8 cellular contexts compared by ENCODE assay signal in the genomic region with DNA sequence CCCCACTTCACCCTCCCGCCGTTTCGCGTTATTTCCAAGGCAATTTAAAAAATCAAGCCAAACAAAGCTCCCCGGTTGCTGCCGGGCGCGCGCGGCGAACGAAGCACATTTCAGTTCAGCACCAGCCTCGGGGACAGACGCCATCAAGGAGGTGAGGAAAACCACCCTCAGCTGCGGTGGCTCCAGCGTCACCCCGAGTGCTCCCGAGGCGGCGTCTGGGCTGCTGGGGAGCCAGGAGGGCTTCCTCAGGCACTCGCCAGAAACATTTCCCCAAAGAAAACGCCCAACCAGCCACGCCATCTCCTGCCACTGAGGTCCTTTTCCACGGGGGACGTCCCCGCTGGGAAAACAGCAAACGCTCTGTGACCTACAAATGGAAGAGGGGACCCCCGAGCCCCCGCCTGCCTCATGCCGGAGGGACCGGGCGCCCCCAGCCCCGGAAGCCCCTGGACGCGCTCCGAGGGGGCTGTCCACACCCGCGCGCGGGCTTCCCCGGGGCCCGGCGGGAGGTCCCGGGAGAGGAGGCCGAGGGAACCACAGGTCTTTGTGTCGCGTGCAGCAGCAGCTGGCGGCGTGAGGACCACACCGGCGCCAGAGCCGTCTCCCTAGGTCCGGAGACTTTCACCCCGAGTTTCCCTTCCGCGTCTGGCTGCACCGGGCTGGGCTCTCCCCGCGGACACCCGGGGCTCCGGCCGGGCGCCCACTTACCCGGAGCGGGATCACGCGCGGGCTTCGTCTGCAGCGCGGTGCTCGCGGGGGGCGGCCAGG. TPM values are rescaled to one million over a fixed set of nuclear protein-coding genes. Genes with fewer than 3 reads are reported as not detected.
DNase-seq lines count a peak whose midpoint lies in the region; ATAC-seq and TF ChIP-seq lines count a peak whose summit lies in the region.

No MANE protein-coding gene starts in this region.

- H3K23ac ChIP-seq in neuronal stem cell (ENCODE audit: low read depth, low read length, poor library complexity), result no peak overlapping the region

- H3K79me1 ChIP-seq in neuronal stem cell (ENCODE audit: low read depth, low read length), result no peaks in the 10 kb centered on the region

- BruUV-seq in OCI-LY7 (replicated peaks; lab: Mats Ljungman, UMichigan), result no TSS peak

- no peak overlapping the region for H2BK15ac ChIP-seq in neuronal stem cell (ENCODE audit: low read length)

- H2AFZ ChIP-seq in OCI-LY1 (ENCODE audit: low read length) (no peak overlapping the region), neuronal stem cell (ENCODE audit: low read length) (peak overlapping the region; percentile 97), OCI-LY7 (ENCODE audit: low read length) (no peak overlapping the region)

- H3K36me3 ChIP-seq in ES-I3 (ENCODE audit: insufficient read depth, low read length) (no peaks in the 10 kb centered on the region; the same call in 1 of the 2 replicates), OCI-LY1 (ENCODE audit: insufficient read depth, low read length) (no peaks in the 10 kb centered on the region), neuronal stem cell (replicated peaks in 1 of 2; ENCODE audit: control insufficient read depth in 2 of 2, insufficient read depth in 2 of 2, low read length in 2 of 2) (peaks cover 0 to 7% of the 10 kb centered on the region in 2 donors), upper lobe of right lung (no peaks in the 10 kb centered on the region), OCI-LY7 (ENCODE audit: insufficient read depth, low read length) (no peaks in the 10 kb centered on the region)

- H3K4me1 ChIP-seq in ES-I3 (ENCODE audit: insufficient read depth, low read length), result peaks cover 16% of the 10 kb centered on the region; the same call in 1 of the 2 replicates
- no peaks in the 10 kb centered on the region for H3K4me1 ChIP-seq in OCI-LY1 (ENCODE audit: insufficient read depth, low read length, severe bottlenecking)
- H3K4me1 ChIP-seq in neuronal stem cell (ENCODE audit: control insufficient read depth in 2 of 2, insufficient read depth in 1 of 2, low read depth in 1 of 2, low read length in 2 of 2), result peaks cover 5 to 17% of the 10 kb centered on the region in 2 donors
- H3K4me1 ChIP-seq in upper lobe of right lung, result peaks cover 12% of the 10 kb centered on the region
- H3K4me1 ChIP-seq in OCI-LY7 (ENCODE audit: insufficient read depth, low read length, poor library complexity, severe bottlenecking), result no peaks in the 10 kb centered on the region

- no peaks in the 10 kb centered on the region for H3K27me3 ChIP-seq in OCI-LY1 (ENCODE audit: insufficient read depth, low read length)
- peaks cover 0 to 16% (median 16%) of the 10 kb centered on the region in 3 experiments for H3K27me3 ChIP-seq in neuronal stem cell (ENCODE audit: control insufficient read depth in 3 of 3, insufficient read depth in 3 of 3, low read depth in 1 of 3, low read length in 3 of 3)
- H3K27me3 ChIP-seq in upper lobe of right lung, result peaks cover 70% of the 10 kb centered on the region

- H4K20me1 ChIP-seq in OCI-LY1 (ENCODE audit: insufficient read depth, low read length), result no peaks in the 10 kb centered on the region
- no peaks in the 10 kb centered on the region for H4K20me1 ChIP-seq in OCI-LY7 (ENCODE audit: insufficient read depth, low read length)

- no peak overlapping the region for H2BK5ac ChIP-seq in neuronal stem cell (ENCODE audit: low read length)

- peak overlapping the region; percentile 29 for H2BK120ac ChIP-seq in neuronal stem cell (ENCODE audit: low read depth, low read length)

- H3K9ac ChIP-seq in ES-I3 (ENCODE audit: low read depth, low read length), result peak overlapping the region; percentile 66
- no peak overlapping the region for H3K9ac ChIP-seq in OCI-LY1 (ENCODE audit: low read length)
- peak overlapping the region; percentile 78 for H3K9ac ChIP-seq in neuronal stem cell (ENCODE audit: low read depth, low read length, poor library complexity)

- no peak overlapping the region for H2AK5ac ChIP-seq in neuronal stem cell (ENCODE audit: low read depth, low read length)

- H4K8ac ChIP-seq in neuronal stem cell (ENCODE audit: low read depth, low read length), result no peak overlapping the region

- H3K4ac ChIP-seq in neuronal stem cell (ENCODE audit: low read length), result no peak overlapping the region

- peak; percentile 34 for DNase-seq in activated T-helper 9 cell treated with anti-CD3 and anti-CD28 coated beads, Interleukin-2, amount 50 U/mL, for 16 hours (ENCODE audit: low read depth)
- DNase-seq in fibroblast of the aortic adventitia (ENCODE audit: low read depth) (peak; percentile 48), neuronal stem cell (ENCODE audit: low spot score) (peak; percentile 71), upper lobe of right lung (peak; percentile 82), OCI-LY7 (ENCODE audit: low spot score) (no peak)

- peak overlapping the region; percentile 96 for H3K18ac ChIP-seq in neuronal stem cell (ENCODE audit: low read length)

- no CpG with 5 or more reads among the region's 74 CpGs for WGBS in neuronal stem cell (ENCODE audit: extremely low coverage in 2 of 2, insufficient read length in 2 of 2, insufficient replicate concordance in 1 of 2), 2 donors

- H4K91ac ChIP-seq in neuronal stem cell (ENCODE audit: low read depth, low read length, poor library complexity), result no peak overlapping the region

- no peaks in the 10 kb centered on the region for H3F3A ChIP-seq in OCI-LY1 (ENCODE audit: insufficient read depth, low read length)

- H3K79me2 ChIP-seq in OCI-LY1 (ENCODE audit: insufficient read depth, low read length) (no peaks in the 10 kb centered on the region), OCI-LY7 (ENCODE audit: insufficient read depth, low read depth, low read length) (no peaks in the 10 kb centered on the region)

- POLR2A ChIA-PET in OCI-LY7 (lab: Charles Lee), result no interaction called here

- no peak overlapping the region for H2BK12ac ChIP-seq in neuronal stem cell (ENCODE audit: low read length)

- intact Hi-C loops in upper lobe of right lung (cut with DNase I) (no loop called here), OCI-LY7 (cut with micrococcal nuclease; ENCODE audit: unreplicated experiment) (no loop called here)

- no peaks in the 10 kb centered on the region for H3K9me3 ChIP-seq in ES-I3 (ENCODE audit: control insufficient read depth, insufficient read depth, low read length)
- H3K9me3 ChIP-seq in OCI-LY1 (ENCODE audit: low read length), result no peaks in the 10 kb centered on the region
- peaks cover 0 to 7% of the 10 kb centered on the region in 2 donors for H3K9me3 ChIP-seq in neuronal stem cell (replicated peaks in 1 of 2; ENCODE audit: control insufficient read depth in 2 of 2, insufficient read depth in 1 of 2, low read depth in 1 of 2, low read length in 2 of 2)
- H3K9me3 ChIP-seq in upper lobe of right lung, result no peaks in the 10 kb centered on the region
- H3K9me3 ChIP-seq in OCI-LY7 (ENCODE audit: low read length), result no peaks in the 10 kb centered on the region

- ATAC-seq in HG02623 (IDR thresholded peaks at IDR 0.05; ENCODE audit: unreplicated experiment), result peak; percentile 44
- ATAC-seq in upper lobe of right lung, result peak; percentile 87

- H3K4me2 ChIP-seq in OCI-LY1 (ENCODE audit: low read length), result peak overlapping the region; percentile 36; the same call in 1 of the 2 replicates
- H3K4me2 ChIP-seq in neuronal stem cell (ENCODE audit: insufficient read depth, low read length, poor library complexity, severe bottlenecking), result peak overlapping the region; percentile 98
- no peak overlapping the region for H3K4me2 ChIP-seq in OCI-LY7 (ENCODE audit: low read length)

- no peak overlapping the region for H3K14ac ChIP-seq in neuronal stem cell (ENCODE audit: low read length)

- H3K4me3 ChIP-seq in OCI-LY1 (ENCODE audit: low read depth, low read length, poor library complexity, severe bottlenecking) (no peak overlapping the region), fibroblast of the aortic adventitia (ENCODE audit: low read depth, low read length) (peak overlapping the region; percentile 51), neuronal stem cell (ENCODE audit: low read length in 2 of 2) (peak overlapping the region; percentile 78 to 91), upper lobe of right lung (peak overlapping the region; percentile 42), OCI-LY7 (ENCODE audit: low read depth, low read length, poor library complexity, severe bottlenecking) (no peak overlapping the region)

- CTCF ChIA-PET in OCI-LY7 (lab: Charles Lee; ENCODE audit: unreplicated experiment), result no interaction called here

- H3K9me2 ChIP-seq in OCI-LY1 (ENCODE audit: low read depth, low read length), result no peaks in the 10 kb centered on the region
- H3K9me2 ChIP-seq in OCI-LY7 (ENCODE audit: insufficient read depth, low read length), result no peaks in the 10 kb centered on the region

- H3K27ac ChIP-seq in OCI-LY1 (ENCODE audit: low read depth, low read length, poor library complexity, severe bottlenecking) (no peak overlapping the region), neuronal stem cell (replicated peaks; ENCODE audit: low read length) (no peak overlapping the region), upper lobe of right lung (no peak overlapping the region), OCI-LY7 (ENCODE audit: low read depth, low read length, poor library complexity, severe bottlenecking) (no peak overlapping the region)

- TF ChIP-seq CTCF in OCI-LY1 (IDR thresholded peaks at IDR 0.05; ENCODE audit: low read length), result no peak
- TF ChIP-seq CTCF in fibroblast of the aortic adventitia (IDR thresholded peaks at IDR 0.05; ENCODE audit: insufficient read depth, low read length), result no peak
- TF ChIP-seq CTCF in upper lobe of right lung (IDR thresholded peaks at IDR 0.05), result no peak
- no peak for TF ChIP-seq CTCF in OCI-LY7 (conservative IDR thresholded peaks at IDR 0.05; ENCODE audit: low read length)

RNA-seq across cellular contexts. Expression of gene GNG4, which starts 0.4 kb away (rescaled TPM):
- not detected in 2 replicates for total RNA-seq in fibroblast of the aortic adventitia (ENCODE audit: low replicate concordance)
- 26.0 TPM for polyA plus RNA-seq in neuronal stem cell (2013, experiment 1 of 2)
- polyA plus RNA-seq in neuronal stem cell (2013, experiment 2 of 2), result 27.9 TPM
- not detected for total RNA-seq in upper lobe of right lung
- total RNA-seq in OCI-LY7 (2014; rRNA removed; shearing (Covaris generic)), result not detected in 2 replicates
- not detected in 2 replicates for total RNA-seq in OCI-LY7 (2022)

Comparison
In these comparisons a context has a peak if more than half of its experiments do, and no peak if none do; other contexts are left out.
1. H3K4me3 ChIP-seq: peak in fibroblast of the aortic adventitia (single experiment), neuronal stem cell (2 of 2) and upper lobe of right lung (single experiment); none in OCI-LY1 (single experiment) and OCI-LY7 (single experiment).